10 cellular contexts compared by ENCODE assay signal in genomic region chr15:58545307-58546065, GRCh38.
DNase-seq lines count a peak whose midpoint lies in the region; ATAC-seq and TF ChIP-seq lines count a peak whose summit lies in the region.
"Had no signal": no experiment of that assay in that cellular context is flagged by ENCODE, and none has a peak within 500 bp of the region (broad histone marks: within the 10 kb centered on the region; RNA-seq: fewer than 3 reads in every experiment).

No MANE protein-coding gene starts in this region.

- no peak for TF ChIP-seq POLR2A in sigmoid colon (IDR thresholded peaks at IDR 0.05)

- peaks cover 0 to 52% (median 14%) of the 10 kb centered on the region in 11 experiments; a peak in 16 of 22 replicates for H3K9me3 ChIP-seq in BLaER1 treated with 17β-estradiol and CSF1 and Interleukin-3, amounts not matched to agents 10 nM and 100 nM (replicated peaks in 1 of 11)
- no peaks in the 10 kb centered on the region for H3K9me3 ChIP-seq in sigmoid colon
- H3K9me3 ChIP-seq: MG63, psoas muscle had no signal

- H3K27ac Mint-ChIP-seq in activated T-helper 1 cell treated with anti-CD3 and anti-CD28 coated beads, Interleukin-12 subunit alpha, Interleukin-12 subunit beta, Interleukin-2, Interleukin-4 antibody, amounts not matched to agents 30 ng/mL and 10 ng/mL and 1 ng/mL, durations not matched to agents 14 hours and 24 hours and 36 hours, result peak overlapping the region; percentile 97
- H3K27ac Mint-ChIP-seq in natural killer cell, result peak overlapping the region; percentile 90 to 94
- H3K27ac Mint-ChIP-seq in GM23338, result no peak overlapping the region

- H3K27me3 Mint-ChIP-seq in activated T-helper 1 cell treated with anti-CD3 and anti-CD28 coated beads, Interleukin-12 subunit alpha, Interleukin-12 subunit beta, Interleukin-2, Interleukin-4 antibody, amounts not matched to agents 30 ng/mL and 10 ng/mL and 1 ng/mL, durations not matched to agents 14 hours and 24 hours and 36 hours (ENCODE audit: insufficient read depth), result no peaks in the 10 kb centered on the region
- H3K27me3 Mint-ChIP-seq in natural killer cell (ENCODE audit: low read depth in 2 of 2) (no peaks in the 10 kb centered on the region), GM23338 (ENCODE audit: insufficient read depth, low read depth, poor library complexity) (peaks cover 6% of the 10 kb centered on the region)

- no peaks in the 10 kb centered on the region for H3F3A ChIP-seq in GM23338 (replicated peaks; ENCODE audit: low read depth)

- no peaks in the 10 kb centered on the region for H4K20me1 ChIP-seq in BLaER1 treated with 17β-estradiol and CSF1 and Interleukin-3, amounts not matched to agents 10 nM and 100 nM
- no peaks in the 10 kb centered on the region for H4K20me1 ChIP-seq in GM23338 (replicated peaks; ENCODE audit: insufficient read depth)

- TF ChIP-seq CTCF in natural killer cell (IDR thresholded peaks at IDR 0.05) (no peak), sigmoid colon (IDR thresholded peaks at IDR 0.05) (no peak), GM23338 (conservative IDR thresholded peaks at IDR 0.05; ENCODE audit: low read depth in 2 of 2) (no peak)

- no peaks in the 10 kb centered on the region for H3K27me3 ChIP-seq in BLaER1 treated with 17β-estradiol and CSF1 and Interleukin-3, amounts not matched to agents 10 nM and 100 nM
- H3K27me3 ChIP-seq in sigmoid colon, result no peaks in the 10 kb centered on the region
- no peaks in the 10 kb centered on the region for H3K27me3 ChIP-seq in GM23338 (ENCODE audit: insufficient read depth)
- H3K27me3 ChIP-seq: MG63 had no signal

- peak; percentile 79 to 96 (median 90) for ATAC-seq in natural killer cell
- ATAC-seq in GM23338, result no peak
- ATAC-seq: psoas muscle had no signal

- H3K79me2 ChIP-seq in GM23338 (replicated peaks; ENCODE audit: insufficient read depth), result no peaks in the 10 kb centered on the region

- no peak overlapping the region; the same call in 1 of the 2 replicates for H2AFZ ChIP-seq in GM23338

- H3K9me2 ChIP-seq in GM23338 (ENCODE audit: insufficient read depth), result 0 out of 2 replicates have a peak, but pooled peaks cover 3% of the 10 kb centered on the region

- H3K4me3 Mint-ChIP-seq in activated T-helper 1 cell treated with anti-CD3 and anti-CD28 coated beads, Interleukin-12 subunit alpha, Interleukin-12 subunit beta, Interleukin-2, Interleukin-4 antibody, amounts not matched to agents 30 ng/mL and 10 ng/mL and 1 ng/mL, durations not matched to agents 14 hours and 24 hours and 36 hours, result peak overlapping the region; percentile 70
- H3K4me3 Mint-ChIP-seq in natural killer cell, result peak overlapping the region; percentile 80
- H3K4me3 Mint-ChIP-seq in GM23338, result no peak overlapping the region

- no peak overlapping the region for H3K9ac ChIP-seq in BLaER1 treated with 17β-estradiol and CSF1 and Interleukin-3, amounts not matched to agents 10 nM and 100 nM

- no peak for TF ChIP-seq EP300 in sigmoid colon (IDR thresholded peaks at IDR 0.05)

- H3K36me3 ChIP-seq in BLaER1 treated with 17β-estradiol and CSF1 and Interleukin-3, amounts not matched to agents 10 nM and 100 nM, result peaks cover 0 to 26% (median 4%) of the 10 kb centered on the region in 11 experiments; a peak in 4 of 22 replicates
- H3K36me3 ChIP-seq in sigmoid colon (no peaks in the 10 kb centered on the region), GM23338 (ENCODE audit: insufficient read depth) (no peaks in the 10 kb centered on the region)
- H3K36me3 ChIP-seq: MG63 had no signal

- DNase-seq in LHCN-M2 (ENCODE audit: low read depth) (peak; percentile 22), natural killer cell (peak; percentile 48), germinal center (ENCODE audit: low spot score) (no peak), NCI-H446 (lab: John Stamatoyannopoulos, UW) (no peak), sigmoid colon (no peak), GM23338 (ENCODE audit: low spot score) (no peak)
- peak; percentile 54 for DNase-seq in activated T-helper 1 cell treated with anti-CD3 and anti-CD28 coated beads, Interleukin-12 subunit alpha, Interleukin-12 subunit beta, Interleukin-2, Interleukin-4 antibody, amounts not matched to agents 30 ng/mL and 10 ng/mL and 1 ng/mL, durations not matched to agents 14 hours and 24 hours and 36 hours (ENCODE audit: low spot score)
- DNase-seq: MG63, psoas muscle had no signal

- intact Hi-C loops in activated T-helper 1 cell treated with anti-CD3 and anti-CD28 coated beads, Interleukin-12 subunit alpha, Interleukin-12 subunit beta, Interleukin-2, Interleukin-4 antibody, amounts not matched to agents 30 ng/mL and 10 ng/mL and 1 ng/mL, durations not matched to agents 14 hours and 24 hours and 36 hours (cut with micrococcal nuclease), result loop anchor here (1.0 to 5.0 kb wide), 4 partner anchors 28 to 205 kb away; no protein-coding TSS in a partner anchor
- intact Hi-C loops in natural killer cell (cut with micrococcal nuclease), result loop anchor here (2.0 kb wide), 1 partner anchor 29 kb away; no protein-coding TSS in a partner anchor
- intact Hi-C loops in sigmoid colon (cut with DNase I), result no loop called here

- peaks cover 52% of the 10 kb centered on the region for H3K4me1 Mint-ChIP-seq in activated T-helper 1 cell treated with anti-CD3 and anti-CD28 coated beads, Interleukin-12 subunit alpha, Interleukin-12 subunit beta, Interleukin-2, Interleukin-4 antibody, amounts not matched to agents 30 ng/mL and 10 ng/mL and 1 ng/mL, durations not matched to agents 14 hours and 24 hours and 36 hours (ENCODE audit: low read depth)
- peaks cover 34 to 48% of the 10 kb centered on the region in 2 donors for H3K4me1 Mint-ChIP-seq in natural killer cell
- H3K4me1 Mint-ChIP-seq in GM23338, result peaks cover 3% of the 10 kb centered on the region; the same call in 1 of the 3 replicates

- H3K36me3 Mint-ChIP-seq in activated T-helper 1 cell treated with anti-CD3 and anti-CD28 coated beads, Interleukin-12 subunit alpha, Interleukin-12 subunit beta, Interleukin-2, Interleukin-4 antibody, amounts not matched to agents 30 ng/mL and 10 ng/mL and 1 ng/mL, durations not matched to agents 14 hours and 24 hours and 36 hours (ENCODE audit: low read depth), result peaks cover 9% of the 10 kb centered on the region
- H3K36me3 Mint-ChIP-seq in natural killer cell, result no peaks in the 10 kb centered on the region
- no peaks in the 10 kb centered on the region for H3K36me3 Mint-ChIP-seq in GM23338 (ENCODE audit: low read depth)

- H3K9me3 Mint-ChIP-seq in activated T-helper 1 cell treated with anti-CD3 and anti-CD28 coated beads, Interleukin-12 subunit alpha, Interleukin-12 subunit beta, Interleukin-2, Interleukin-4 antibody, amounts not matched to agents 30 ng/mL and 10 ng/mL and 1 ng/mL, durations not matched to agents 14 hours and 24 hours and 36 hours, result no peaks in the 10 kb centered on the region
- H3K9me3 Mint-ChIP-seq in natural killer cell (no peaks in the 10 kb centered on the region), GM23338 (no peaks in the 10 kb centered on the region)

- H3K27ac ChIP-seq in BLaER1 treated with 17β-estradiol and CSF1 and Interleukin-3, amounts not matched to agents 10 nM and 100 nM, result peak overlapping the region in 7 of 11 experiments; percentile 1 to 31 (median 20); a peak in 8 of 22 replicates
- H3K27ac ChIP-seq in sigmoid colon (no peak overlapping the region), GM23338 (ENCODE audit: low read depth) (no peak overlapping the region)
- H3K27ac ChIP-seq: psoas muscle had no signal

- WGBS in sigmoid colon, 2 donors, result 91 to 94% methylated on average over 18 of the region's 18 CpGs

- H3K4me1 ChIP-seq in BLaER1 treated with 17β-estradiol and CSF1 and Interleukin-3, amounts not matched to agents 10 nM and 100 nM, result peaks cover 40 to 60% (median 49%) of the 10 kb centered on the region in 10 experiments
- H3K4me1 ChIP-seq in sigmoid colon (peaks cover 0 to 40% (median 33%) of the 10 kb centered on the region in 4 donors), GM23338 (ENCODE audit: insufficient read depth) (no peaks in the 10 kb centered on the region)

- no peak overlapping the region for H3K4me3 ChIP-seq in BLaER1 treated with 17β-estradiol and CSF1 and Interleukin-3, amounts not matched to agents 10 nM and 100 nM
- H3K4me3 ChIP-seq in sigmoid colon (no peak overlapping the region), GM23338 (no peak overlapping the region)
- H3K4me3 ChIP-seq: MG63, psoas muscle had no signal

- peak overlapping the region in 7 of 11 experiments; percentile 9 to 33 (median 12); a peak in 9 of 22 replicates for H3K4me2 ChIP-seq in BLaER1 treated with 17β-estradiol and CSF1 and Interleukin-3, amounts not matched to agents 10 nM and 100 nM
- H3K4me2 ChIP-seq in GM23338, result no peak overlapping the region

TF ChIP-seq in GM23338, 12 proteins besides CTCF, POLR2A, EP300 and RAD21:
- TF ChIP-seq EZH2phosphoT487 (IDR thresholded peaks at IDR 0.05; ENCODE audit: unreplicated experiment) (no peak), ZNF114 (CRISPR knock-in tag; IDR thresholded peaks at IDR 0.05) (no peak)

Comparison
In these comparisons a context has a peak if more than half of its experiments do, and no peak if none do; other contexts are left out.
1. H3K27ac ChIP-seq: peak in BLaER1 treated with 17β-estradiol and CSF1 and Interleukin-3, amounts not matched to agents 10 nM and 100 nM (7 of 11); none in sigmoid colon (0 of 4) and GM23338 (single experiment).
2. DNase-seq: peak in LHCN-M2 (single experiment), activated T-helper 1 cell treated with anti-CD3 and anti-CD28 coated beads, Interleukin-12 subunit alpha, Interleukin-12 subunit beta, Interleukin-2, Interleukin-4 antibody, amounts not matched to agents 30 ng/mL and 10 ng/mL and 1 ng/mL, durations not matched to agents 14 hours and 24 hours and 36 hours (single experiment) and natural killer cell (single experiment); none in germinal center (single experiment), NCI-H446 (0 of 2), sigmoid colon (single experiment) and GM23338 (single experiment).